In genomic region chr7:90402785-90403173, GRCh38 we compare ENCODE assay signal across 1 cellular context.
TF ChIP-seq lines count a peak whose summit lies in the region.

No MANE protein-coding gene starts in this region.

TF ChIP-seq in GM23338, 12 proteins besides CTCF, POLR2A, EP300 and RAD21 (continued from another document):
- TF ChIP-seq ZNF462 (CRISPR knock-in tag; IDR thresholded peaks at IDR 0.05) (no peak), JUNB (IDR thresholded peaks at IDR 0.05; ENCODE audit: unreplicated experiment) (no peak), POLR2AphosphoS5 (IDR thresholded peaks at IDR 0.05; ENCODE audit: low read depth) (no peak), EZH2phosphoT487 (IDR thresholded peaks at IDR 0.05; ENCODE audit: unreplicated experiment) (no peak), ZNF331 (CRISPR knock-in tag; IDR thresholded peaks at IDR 0.05; ENCODE audit: low read depth) (no peak), NANOG (IDR thresholded peaks at IDR 0.05; ENCODE audit: borderline replicate concordance) (no peak), EZH2 (IDR thresholded peaks at IDR 0.05; ENCODE audit: low read depth, unreplicated experiment) (no peak), CREB1 (CRISPR knock-in tag; IDR thresholded peaks at IDR 0.05; ENCODE audit: low read depth) (no peak)
